1 cellular context compared by ENCODE assay signal in the genomic region with DNA sequence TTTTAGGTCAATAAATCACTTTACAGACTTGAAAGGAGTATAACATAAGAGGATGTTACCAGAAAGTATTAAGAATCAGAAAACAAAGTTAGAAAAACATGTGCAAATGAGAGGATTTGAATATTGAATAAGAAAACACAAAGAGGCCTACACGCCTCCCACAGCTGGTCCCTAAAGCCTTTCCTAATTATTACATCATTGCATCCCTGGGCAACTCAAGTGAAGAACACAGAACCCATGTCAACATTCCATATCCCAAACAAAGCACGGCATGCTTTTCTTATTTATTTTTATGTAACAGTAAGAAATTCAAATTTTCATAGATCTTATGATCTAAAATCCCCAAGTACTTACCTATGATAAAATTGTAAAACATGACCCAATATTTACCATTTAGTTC.
TF ChIP-seq lines count a peak whose summit lies in the region.

No MANE protein-coding gene starts in this region.

TF ChIP-seq in WTC11, 78 proteins besides CTCF, POLR2A, EP300 and RAD21 (continued from another document):
- TF ChIP-seq, protein P1, sequence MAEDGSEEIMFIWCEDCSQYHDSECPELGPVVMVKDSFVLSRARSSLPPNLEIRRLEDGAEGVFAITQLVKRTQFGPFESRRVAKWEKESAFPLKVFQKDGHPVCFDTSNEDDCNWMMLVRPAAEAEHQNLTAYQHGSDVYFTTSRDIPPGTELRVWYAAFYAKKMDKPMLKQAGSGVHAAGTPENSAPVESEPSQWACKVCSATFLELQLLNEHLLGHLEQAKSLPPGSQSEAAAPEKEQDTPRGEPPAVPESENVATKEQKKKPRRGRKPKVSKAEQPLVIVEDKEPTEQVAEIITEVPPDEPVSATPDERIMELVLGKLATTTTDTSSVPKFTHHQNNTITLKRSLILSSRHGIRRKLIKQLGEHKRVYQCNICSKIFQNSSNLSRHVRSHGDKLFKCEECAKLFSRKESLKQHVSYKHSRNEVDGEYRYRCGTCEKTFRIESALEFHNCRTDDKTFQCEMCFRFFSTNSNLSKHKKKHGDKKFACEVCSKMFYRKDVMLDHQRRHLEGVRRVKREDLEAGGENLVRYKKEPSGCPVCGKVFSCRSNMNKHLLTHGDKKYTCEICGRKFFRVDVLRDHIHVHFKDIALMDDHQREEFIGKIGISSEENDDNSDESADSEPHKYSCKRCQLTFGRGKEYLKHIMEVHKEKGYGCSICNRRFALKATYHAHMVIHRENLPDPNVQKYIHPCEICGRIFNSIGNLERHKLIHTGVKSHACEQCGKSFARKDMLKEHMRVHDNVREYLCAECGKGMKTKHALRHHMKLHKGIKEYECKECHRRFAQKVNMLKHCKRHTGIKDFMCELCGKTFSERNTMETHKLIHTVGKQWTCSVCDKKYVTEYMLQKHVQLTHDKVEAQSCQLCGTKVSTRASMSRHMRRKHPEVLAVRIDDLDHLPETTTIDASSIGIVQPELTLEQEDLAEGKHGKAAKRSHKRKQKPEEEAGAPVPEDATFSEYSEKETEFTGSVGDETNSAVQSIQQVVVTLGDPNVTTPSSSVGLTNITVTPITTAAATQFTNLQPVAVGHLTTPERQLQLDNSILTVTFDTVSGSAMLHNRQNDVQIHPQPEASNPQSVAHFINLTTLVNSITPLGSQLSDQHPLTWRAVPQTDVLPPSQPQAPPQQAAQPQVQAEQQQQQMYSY (CRISPR knock-in tag; IDR thresholded peaks at IDR 0.05), result no peak
- TF ChIP-seq ZNF671 (CRISPR knock-in tag; IDR thresholded peaks at IDR 0.05) (no peak), RORB (CRISPR knock-in tag; IDR thresholded peaks at IDR 0.05) (no peak), ZNF263 (CRISPR knock-in tag; IDR thresholded peaks at IDR 0.05; ENCODE audit: low read depth) (no peak), FOXK1 (CRISPR knock-in tag; IDR thresholded peaks at IDR 0.05) (no peak), ESRRA (CRISPR knock-in tag; IDR thresholded peaks at IDR 0.05; ENCODE audit: borderline replicate concordance) (no peak), ATF1 (CRISPR knock-in tag; IDR thresholded peaks at IDR 0.05) (no peak), KAT7 (CRISPR knock-in tag; IDR thresholded peaks at IDR 0.05; ENCODE audit: borderline replicate concordance) (no peak), IRF2 (CRISPR knock-in tag; IDR thresholded peaks at IDR 0.05; ENCODE audit: borderline replicate concordance, low read depth) (no peak)
- TF ChIP-seq, protein P2, sequence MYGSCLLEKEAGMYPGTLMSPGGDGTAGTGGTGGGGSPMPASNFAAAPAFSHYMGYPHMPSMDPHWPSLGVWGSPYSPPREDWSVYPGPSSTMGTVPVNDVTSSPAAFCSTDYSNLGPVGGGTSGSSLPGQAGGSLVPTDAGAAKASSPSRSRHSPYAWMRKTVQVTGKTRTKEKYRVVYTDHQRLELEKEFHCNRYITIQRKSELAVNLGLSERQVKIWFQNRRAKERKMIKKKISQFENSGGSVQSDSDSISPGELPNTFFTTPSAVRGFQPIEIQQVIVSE (CRISPR knock-in tag; IDR thresholded peaks at IDR 0.05; ENCODE audit: borderline replicate concordance), result no peak
- TF ChIP-seq, protein P3, sequence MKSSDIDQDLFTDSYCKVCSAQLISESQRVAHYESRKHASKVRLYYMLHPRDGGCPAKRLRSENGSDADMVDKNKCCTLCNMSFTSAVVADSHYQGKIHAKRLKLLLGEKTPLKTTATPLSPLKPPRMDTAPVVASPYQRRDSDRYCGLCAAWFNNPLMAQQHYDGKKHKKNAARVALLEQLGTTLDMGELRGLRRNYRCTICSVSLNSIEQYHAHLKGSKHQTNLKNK (CRISPR knock-in tag; IDR thresholded peaks at IDR 0.05), result no peak
- TF ChIP-seq, protein P4, sequence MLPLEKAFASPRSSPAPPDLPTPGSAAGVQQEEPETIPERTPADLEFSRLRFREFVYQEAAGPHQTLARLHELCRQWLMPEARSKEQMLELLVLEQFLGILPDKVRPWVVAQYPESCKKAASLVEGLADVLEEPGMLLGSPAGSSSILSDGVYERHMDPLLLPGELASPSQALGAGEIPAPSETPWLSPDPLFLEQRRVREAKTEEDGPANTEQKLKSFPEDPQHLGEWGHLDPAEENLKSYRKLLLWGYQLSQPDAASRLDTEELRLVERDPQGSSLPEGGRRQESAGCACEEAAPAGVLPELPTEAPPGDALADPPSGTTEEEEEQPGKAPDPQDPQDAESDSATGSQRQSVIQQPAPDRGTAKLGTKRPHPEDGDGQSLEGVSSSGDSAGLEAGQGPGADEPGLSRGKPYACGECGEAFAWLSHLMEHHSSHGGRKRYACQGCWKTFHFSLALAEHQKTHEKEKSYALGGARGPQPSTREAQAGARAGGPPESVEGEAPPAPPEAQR (CRISPR knock-in tag; IDR thresholded peaks at IDR 0.05), result no peak
- TF ChIP-seq, protein P5, sequence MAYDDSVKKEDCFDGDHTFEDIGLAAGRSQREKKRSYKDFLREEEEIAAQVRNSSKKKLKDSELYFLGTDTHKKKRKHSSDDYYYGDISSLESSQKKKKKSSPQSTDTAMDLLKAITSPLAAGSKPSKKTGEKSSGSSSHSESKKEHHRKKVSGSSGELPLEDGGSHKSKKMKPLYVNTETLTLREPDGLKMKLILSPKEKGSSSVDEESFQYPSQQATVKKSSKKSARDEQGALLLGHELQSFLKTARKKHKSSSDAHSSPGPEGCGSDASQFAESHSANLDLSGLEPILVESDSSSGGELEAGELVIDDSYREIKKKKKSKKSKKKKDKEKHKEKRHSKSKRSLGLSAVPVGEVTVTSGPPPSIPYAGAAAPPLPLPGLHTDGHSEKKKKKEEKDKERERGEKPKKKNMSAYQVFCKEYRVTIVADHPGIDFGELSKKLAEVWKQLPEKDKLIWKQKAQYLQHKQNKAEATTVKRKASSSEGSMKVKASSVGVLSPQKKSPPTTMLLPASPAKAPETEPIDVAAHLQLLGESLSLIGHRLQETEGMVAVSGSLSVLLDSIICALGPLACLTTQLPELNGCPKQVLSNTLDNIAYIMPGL (CRISPR knock-in tag; IDR thresholded peaks at IDR 0.05), result no peak
- TF ChIP-seq, protein P6, sequence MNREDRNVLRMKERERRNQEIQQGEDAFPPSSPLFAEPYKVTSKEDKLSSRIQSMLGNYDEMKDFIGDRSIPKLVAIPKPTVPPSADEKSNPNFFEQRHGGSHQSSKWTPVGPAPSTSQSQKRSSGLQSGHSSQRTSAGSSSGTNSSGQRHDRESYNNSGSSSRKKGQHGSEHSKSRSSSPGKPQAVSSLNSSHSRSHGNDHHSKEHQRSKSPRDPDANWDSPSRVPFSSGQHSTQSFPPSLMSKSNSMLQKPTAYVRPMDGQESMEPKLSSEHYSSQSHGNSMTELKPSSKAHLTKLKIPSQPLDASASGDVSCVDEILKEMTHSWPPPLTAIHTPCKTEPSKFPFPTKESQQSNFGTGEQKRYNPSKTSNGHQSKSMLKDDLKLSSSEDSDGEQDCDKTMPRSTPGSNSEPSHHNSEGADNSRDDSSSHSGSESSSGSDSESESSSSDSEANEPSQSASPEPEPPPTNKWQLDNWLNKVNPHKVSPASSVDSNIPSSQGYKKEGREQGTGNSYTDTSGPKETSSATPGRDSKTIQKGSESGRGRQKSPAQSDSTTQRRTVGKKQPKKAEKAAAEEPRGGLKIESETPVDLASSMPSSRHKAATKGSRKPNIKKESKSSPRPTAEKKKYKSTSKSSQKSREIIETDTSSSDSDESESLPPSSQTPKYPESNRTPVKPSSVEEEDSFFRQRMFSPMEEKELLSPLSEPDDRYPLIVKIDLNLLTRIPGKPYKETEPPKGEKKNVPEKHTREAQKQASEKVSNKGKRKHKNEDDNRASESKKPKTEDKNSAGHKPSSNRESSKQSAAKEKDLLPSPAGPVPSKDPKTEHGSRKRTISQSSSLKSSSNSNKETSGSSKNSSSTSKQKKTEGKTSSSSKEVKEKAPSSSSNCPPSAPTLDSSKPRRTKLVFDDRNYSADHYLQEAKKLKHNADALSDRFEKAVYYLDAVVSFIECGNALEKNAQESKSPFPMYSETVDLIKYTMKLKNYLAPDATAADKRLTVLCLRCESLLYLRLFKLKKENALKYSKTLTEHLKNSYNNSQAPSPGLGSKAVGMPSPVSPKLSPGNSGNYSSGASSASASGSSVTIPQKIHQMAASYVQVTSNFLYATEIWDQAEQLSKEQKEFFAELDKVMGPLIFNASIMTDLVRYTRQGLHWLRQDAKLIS (CRISPR knock-in tag; IDR thresholded peaks at IDR 0.05; ENCODE audit: borderline replicate concordance), result no peak
